In the genomic region with DNA sequence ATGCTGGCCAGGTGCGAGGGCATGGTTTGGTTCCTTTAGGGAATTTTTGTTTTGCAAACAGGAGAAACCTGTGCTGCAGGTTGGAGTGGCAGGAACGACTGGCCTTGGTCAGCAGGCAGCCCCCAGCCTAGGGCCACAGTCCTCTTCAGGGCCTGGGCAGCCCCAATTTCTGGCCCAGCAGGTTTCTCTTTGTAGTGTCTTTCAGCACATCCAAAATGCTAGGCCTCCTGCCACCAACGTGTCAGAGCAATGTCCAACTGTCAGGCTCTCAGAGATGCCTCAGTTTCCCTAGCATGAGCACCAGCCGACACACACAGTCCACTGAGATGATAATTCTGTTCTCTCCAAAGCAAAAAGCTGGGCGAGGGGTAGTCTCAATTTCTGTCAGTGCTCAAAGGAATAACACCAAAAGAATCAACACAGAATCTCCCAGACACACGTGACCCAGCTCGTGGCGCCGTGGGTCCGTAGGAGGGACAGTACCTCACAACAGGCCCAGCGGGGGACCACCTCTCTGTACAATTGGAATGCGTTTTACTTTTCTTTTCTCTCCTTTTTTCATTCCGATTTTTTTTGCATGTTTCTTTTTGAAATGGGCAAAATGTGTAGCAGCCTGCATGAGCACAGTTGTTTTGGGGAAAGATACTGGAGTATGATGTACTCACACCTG, we compare ENCODE assay signal across 22 cellular contexts.
"Had no signal": no experiment of that assay in that cellular context is flagged by ENCODE, and none has a peak within 500 bp of the region (broad histone marks: within the 10 kb centered on the region; RNA-seq: fewer than 3 reads in every experiment).

No MANE protein-coding gene starts in this region.

- H3K9me3 ChIP-seq: sigmoid colon, testis had no signal

- ATAC-seq: activated T-helper 17 cell treated with anti-CD3 and anti-CD28 coated beads, Interleukin-2, amount 50 U/mL, for 72 hours; stimulated activated naive B cell treated with anti-CD40 and anti-IgM and Interleukin-4, amounts not matched to agents 10 μg/mL and 1 μg/mL and 100 μg/mL, for 72 hours; T-cell had no signal

- DNase-seq: activated CD8-positive, alpha-beta memory T cell treated with anti-CD3 and anti-CD28 coated beads for 24 hours; activated CD8-positive, alpha-beta memory T cell treated with anti-CD3 and anti-CD28 coated beads, Interleukin-2, amount 50 U/mL, for 4 hours; activated naive CD4-positive, alpha-beta T cell treated with Interleukin-2 at 50 U/mL for 16 hours; activated naive CD8-positive, alpha-beta T cell treated with anti-CD3 and anti-CD28 coated beads, Interleukin-2, amount 10 ng/mL, durations not matched to agents 7 days and 5 days; activated T-cell treated with anti-CD3 and anti-CD28 coated beads, Interleukin-2, amount 50 U/mL, for 24 hours; amniotic stem cell; cortex of kidney; immature natural killer cell; kidney glomerular epithelial cell; mesendoderm; naive B cell; nucleus accumbens; stimulated activated CD4-positive, alpha-beta T cell treated with anti-CD3 and anti-CD28 coated beads, Interleukin-2, amount 100 ng/mL, for 48 hours; stimulated activated CD8-positive, alpha-beta memory T cell treated with anti-CD3 and anti-CD28 coated beads, Interleukin-4, amount 100 ng/mL, for 48 hours; stimulated activated naive B cell treated with anti-CD40 and anti-IgM and Interleukin-4, amounts not matched to agents 10 μg/mL and 1 μg/mL and 100 μg/mL, for 72 hours; testis had no signal

- H3K4me3 ChIP-seq: hepatocyte, sigmoid colon, smooth muscle cell, testis had no signal

- H3K4me1 ChIP-seq: sigmoid colon, testis had no signal

- H3K27me3 ChIP-seq: hepatocyte, testis had no signal

- H3K27ac ChIP-seq: epithelial cell of prostate, hepatocyte, sigmoid colon, testis had no signal

- H3K36me3 ChIP-seq: sigmoid colon had no signal
